1 cellular context compared by ENCODE assay signal in the genomic region with DNA sequence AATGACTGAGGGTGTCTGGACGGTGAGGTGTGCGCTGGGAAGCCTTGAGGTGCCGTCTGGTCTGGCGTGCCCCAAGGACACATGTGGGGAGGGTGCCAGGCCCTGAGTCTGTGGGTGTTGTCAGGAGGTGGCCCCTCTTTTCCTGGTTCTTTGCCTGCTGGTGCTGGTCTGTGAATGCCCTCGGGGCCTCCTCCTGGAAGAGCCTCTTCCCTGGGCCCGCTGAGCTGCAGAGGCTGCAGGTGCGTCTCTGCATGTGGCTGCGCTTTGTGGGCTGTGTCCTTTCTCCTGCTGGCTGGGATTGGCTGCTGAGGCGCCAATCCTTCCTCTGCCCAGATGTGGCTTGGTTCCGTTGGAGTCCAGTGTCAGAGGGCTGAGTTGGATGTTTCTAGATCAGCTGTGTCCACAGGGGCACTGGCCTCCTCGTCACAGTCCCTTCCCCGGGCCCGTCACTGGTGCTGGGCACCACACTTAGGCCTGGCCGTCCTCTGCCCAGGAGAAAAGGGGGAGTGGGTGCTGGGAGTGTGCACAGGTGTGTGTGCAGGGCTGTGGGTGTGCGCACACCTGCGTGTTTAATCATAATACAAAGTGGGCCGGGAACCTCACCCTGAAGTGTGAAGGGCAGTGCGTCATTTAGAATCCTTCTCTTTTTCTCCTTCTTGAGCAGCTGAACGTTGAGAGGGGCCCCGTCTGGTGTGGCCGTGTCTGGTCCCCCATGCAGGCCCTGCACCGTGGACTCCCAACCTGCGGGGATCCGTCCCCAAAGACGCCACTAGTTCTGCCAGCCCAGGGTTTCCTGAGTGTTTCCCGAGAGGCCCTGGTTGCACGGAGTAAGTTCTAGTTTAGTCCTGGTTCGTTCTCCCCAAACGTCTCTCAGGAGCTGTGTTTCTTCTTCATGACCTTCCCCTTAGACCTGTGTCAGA.
TF ChIP-seq lines count a peak whose summit lies in the region.

No MANE protein-coding gene starts in this region.

TF ChIP-seq in GM12891, 5 proteins besides CTCF, POLR2A, EP300 and RAD21:
- TF ChIP-seq SPI1 (IDR thresholded peaks at IDR 0.05; ENCODE audit: low read depth, low read length) (no peak), POU2F2 (IDR thresholded peaks at IDR 0.05; ENCODE audit: low read depth, low read length) (no peak), POLR2AphosphoS5 (IDR thresholded peaks at IDR 0.05; ENCODE audit: low read depth, low read length) (no peak), PAX5 (IDR thresholded peaks at IDR 0.05; ENCODE audit: insufficient read depth, low read length, severe bottlenecking) (no peak), TAF1 (IDR thresholded peaks at IDR 0.05; ENCODE audit: low read depth, low read length) (no peak)
TF ChIP-seq in GM12891: peak in this region for 0.
